ENCODE assay signal across 18 cellular contexts in the genomic region with DNA sequence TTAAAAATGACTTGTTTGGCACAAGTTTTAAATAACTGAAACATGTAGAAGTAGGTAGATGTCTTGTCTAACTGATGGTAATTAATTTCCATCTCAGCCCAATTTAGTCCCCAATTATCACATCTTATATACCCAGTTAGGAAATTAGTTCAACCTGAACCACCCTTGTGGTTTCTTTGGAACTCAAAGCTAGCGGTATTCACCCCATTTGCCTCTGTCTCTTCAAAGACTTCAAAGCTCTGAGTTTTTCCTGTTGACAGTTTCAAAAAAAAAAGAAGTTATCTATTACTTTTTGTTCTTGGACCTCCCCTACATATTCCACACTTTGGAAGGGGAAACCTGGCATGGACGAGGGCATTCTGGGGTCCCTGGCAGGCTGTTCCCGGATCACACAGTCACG.
DNase-seq lines count a peak whose midpoint lies in the region; ATAC-seq and TF ChIP-seq lines count a peak whose summit lies in the region.
"Had no signal": no experiment of that assay in that cellular context is flagged by ENCODE, and none has a peak within 500 bp of the region (broad histone marks: within the 10 kb centered on the region; RNA-seq: fewer than 3 reads in every experiment).

No MANE protein-coding gene starts in this region.

- no peaks in the 10 kb centered on the region for H3K4me1 ChIP-seq in DND-41 (ENCODE audit: insufficient read depth, low read length)
- H3K4me1 ChIP-seq in Loucy (ENCODE audit: insufficient read depth, low read length, poor library complexity, severe bottlenecking): peaks cover 7% of the 10 kb centered on the region
- H3K4me1 ChIP-seq: A549 had no signal

- H4K20me1 ChIP-seq in DND-41 (ENCODE audit: insufficient read depth, low read length): no peaks in the 10 kb centered on the region
- no peaks in the 10 kb centered on the region for H4K20me1 ChIP-seq in Loucy (ENCODE audit: insufficient read depth, low read length, poor library complexity, severe bottlenecking)

- H3K9me2 ChIP-seq in Loucy (replicated peaks; ENCODE audit: low read depth, low read length): no peaks in the 10 kb centered on the region

- H3K4me3 ChIP-seq in DND-41 (ENCODE audit: low read depth in 1 of 2, low read length in 2 of 2): no peak overlapping the region
- peak overlapping the region; percentile 24 for H3K4me3 ChIP-seq in Loucy (ENCODE audit: low read length, poor library complexity, severe bottlenecking)
- H3K4me3 ChIP-seq: A549 had no signal

- no peaks in the 10 kb centered on the region for H3F3A ChIP-seq in Loucy (ENCODE audit: low read depth)

- DNase-seq in DND-41 (no peak), HuH-7.5 (ENCODE audit: low spot score) (no peak), caudate nucleus (lab: John Stamatoyannopoulos, UW) (no peak)
- DNase-seq in central memory CD4-positive, alpha-beta T cell: peak; percentile 5
- DNase-seq: 8988T; AML-193; C1 segment of cervical spinal cord; CD4-positive, CD25-positive, alpha-beta regulatory T cell; CD8-positive, alpha-beta memory T cell; COR-L47; DMS 273 treated with DMSO at 0.1 percent for 48 hours; DMS153; DMS53; DMS79; GF-D8 had no signal

- H3K36me3 ChIP-seq in DND-41 (ENCODE audit: insufficient read depth, low read length) (no peaks in the 10 kb centered on the region), Loucy (ENCODE audit: insufficient read depth, low read length) (no peaks in the 10 kb centered on the region)

- H3K9ac ChIP-seq in DND-41 (ENCODE audit: low read depth, low read length) (no peak overlapping the region), Loucy (ENCODE audit: low read depth, low read length, poor library complexity, severe bottlenecking) (no peak overlapping the region)

- peak; percentile 87 for ATAC-seq in DND-41 (ENCODE audit: insufficient read depth, low read depth)
- ATAC-seq in HG02884 (IDR thresholded peaks at IDR 0.05; ENCODE audit: unreplicated experiment): no peak
- ATAC-seq: A549 had no signal

- H3K79me2 ChIP-seq in DND-41 (ENCODE audit: insufficient read depth, low read length) (no peaks in the 10 kb centered on the region), Loucy (ENCODE audit: insufficient read depth, low read length) (no peaks in the 10 kb centered on the region)

- H3K9me3 ChIP-seq in DND-41 (ENCODE audit: insufficient read depth, low read length, severe bottlenecking) (no peaks in the 10 kb centered on the region), Loucy (ENCODE audit: insufficient read depth, low read depth, low read length) (no peaks in the 10 kb centered on the region)
- H3K9me3 ChIP-seq: A549 had no signal

- H3K4me2 ChIP-seq in DND-41 (ENCODE audit: insufficient read depth, low read length) (no peak overlapping the region), Loucy (ENCODE audit: low read depth, low read length, poor library complexity, severe bottlenecking) (peak overlapping the region; percentile 45)
- H3K4me2 ChIP-seq: A549 had no signal

- H3K27ac ChIP-seq in DND-41 (ENCODE audit: low read length): no peak overlapping the region
- H3K27ac ChIP-seq in caudate nucleus (ENCODE audit: low read depth, low read length): no peak overlapping the region
- H3K27ac ChIP-seq: A549 had no signal

- H2AFZ ChIP-seq in DND-41 (ENCODE audit: low read depth, low read length) (no peak overlapping the region), Loucy (ENCODE audit: low read length) (no peak overlapping the region)

- H3K27me3 ChIP-seq in DND-41 (ENCODE audit: insufficient read depth, low read length, poor library complexity): no peaks in the 10 kb centered on the region
- H3K27me3 ChIP-seq in Loucy (ENCODE audit: insufficient read depth, low read length, poor library complexity, severe bottlenecking): no peaks in the 10 kb centered on the region

- no peak for TF ChIP-seq CTCF in DND-41 (IDR thresholded peaks at IDR 0.05; ENCODE audit: borderline replicate concordance, extremely low read depth, low read length, poor library complexity, severe bottlenecking)
- no peak for TF ChIP-seq CTCF in Loucy (conservative IDR thresholded peaks at IDR 0.05; ENCODE audit: low read length)
